In genomic region chr2:202588647-202589581, GRCh38 we compare ENCODE assay signal across 1 cellular context.
TF ChIP-seq lines count a peak whose summit lies in the region.

No MANE protein-coding gene starts in this region.

TF ChIP-seq in HepG2, 621 proteins besides CTCF, POLR2A, EP300 and RAD21 (continued from another document and continues in another):
- TF ChIP-seq ZBTB40 (IDR thresholded peaks at IDR 0.05): no peak
- 0 out of 2 replicates have a peak, but pooled peaks have one; percentile 62 for TF ChIP-seq ZBTB40 (CRISPR knock-in tag; IDR thresholded peaks at IDR 0.05)
- no peak for TF ChIP-seq RFX5 (IDR thresholded peaks at IDR 0.05; ENCODE audit: low read depth, low read length)
- no peak for TF ChIP-seq ELF1 (CRISPR knock-in tag; IDR thresholded peaks at IDR 0.05)
- TF ChIP-seq ZNF547 (CRISPR knock-in tag; IDR thresholded peaks at IDR 0.05): peak; percentile 91
- TF ChIP-seq THYN1 (CRISPR knock-in tag; IDR thresholded peaks at IDR 0.05; ENCODE audit: borderline replicate concordance, low read depth): no peak
- TF ChIP-seq MAFK (conservative IDR thresholded peaks at IDR 0.05 in 1 of 2, IDR thresholded peaks at IDR 0.05 in 1 of 2; ENCODE audit: low read length in 2 of 2): no peak
- no peak for TF ChIP-seq FOXM1 (CRISPR knock-in tag; IDR thresholded peaks at IDR 0.05)
- no peak for TF ChIP-seq NFKBIZ (CRISPR knock-in tag; IDR thresholded peaks at IDR 0.05)
- TF ChIP-seq NCOR1 (IDR thresholded peaks at IDR 0.05; ENCODE audit: borderline replicate concordance, low read length): no peak
- TF ChIP-seq HIVEP1 (CRISPR knock-in tag; IDR thresholded peaks at IDR 0.05): no peak
- peak; percentile 74; the same call in 1 of the 2 replicates for TF ChIP-seq TARDBP (CRISPR knock-in tag; IDR thresholded peaks at IDR 0.05)
- no peak; the same call in 1 of the 2 replicates for TF ChIP-seq NR2F6 (IDR thresholded peaks at IDR 0.05)
- peak; percentile 36; the same call in 1 of the 2 replicates for TF ChIP-seq NR2F6 (CRISPR knock-in tag; IDR thresholded peaks at IDR 0.05)
- no peak for TF ChIP-seq IKZF1 (IDR thresholded peaks at IDR 0.05)
- TF ChIP-seq SUZ12 (IDR thresholded peaks at IDR 0.05; ENCODE audit: low read depth, low read length): no peak
- TF ChIP-seq ZBTB49 (CRISPR knock-in tag; IDR thresholded peaks at IDR 0.05; ENCODE audit: borderline replicate concordance): no peak
- no peak for TF ChIP-seq ZNF34 (CRISPR knock-in tag; IDR thresholded peaks at IDR 0.05; ENCODE audit: borderline replicate concordance)
- no peak for TF ChIP-seq BATF2 (CRISPR knock-in tag; IDR thresholded peaks at IDR 0.05)
- peak; percentile 97 for TF ChIP-seq PITX1 (CRISPR knock-in tag; IDR thresholded peaks at IDR 0.05)
- TF ChIP-seq MXD4 (CRISPR knock-in tag; IDR thresholded peaks at IDR 0.05): no peak
- no peak for TF ChIP-seq ZNF558 (CRISPR knock-in tag; IDR thresholded peaks at IDR 0.05; ENCODE audit: borderline replicate concordance)
- no peak; the same call in 1 of the 2 replicates for TF ChIP-seq KDM3A (CRISPR knock-in tag; IDR thresholded peaks at IDR 0.05; ENCODE audit: low read depth)
- no peak for TF ChIP-seq TBX3 (IDR thresholded peaks at IDR 0.05; ENCODE audit: borderline replicate concordance)
- TF ChIP-seq HOXA9 (CRISPR knock-in tag; IDR thresholded peaks at IDR 0.05; ENCODE audit: borderline replicate concordance): no peak
- TF ChIP-seq ZNF569 (CRISPR knock-in tag; IDR thresholded peaks at IDR 0.05; ENCODE audit: borderline replicate concordance): 0 out of 2 replicates have a peak, but pooled peaks have one; percentile 25
- TF ChIP-seq RERE (CRISPR knock-in tag; IDR thresholded peaks at IDR 0.05; ENCODE audit: low read depth): no peak
- no peak for TF ChIP-seq ZBTB46 (CRISPR knock-in tag; IDR thresholded peaks at IDR 0.05; ENCODE audit: borderline replicate concordance)
- no peak for TF ChIP-seq CHD4 (IDR thresholded peaks at IDR 0.05; ENCODE audit: borderline replicate concordance, low read length)
- no peak for TF ChIP-seq ZNF3 (CRISPR knock-in tag; IDR thresholded peaks at IDR 0.05)
- TF ChIP-seq KLF6 (CRISPR knock-in tag; IDR thresholded peaks at IDR 0.05): no peak
- TF ChIP-seq ZNF30 (CRISPR knock-in tag; IDR thresholded peaks at IDR 0.05): no peak
- no peak for TF ChIP-seq FOXA1 (IDR thresholded peaks at IDR 0.05)
- peak; percentile 90 for TF ChIP-seq FOXA1 (CRISPR knock-in tag; IDR thresholded peaks at IDR 0.05)
- peak; percentile 58; the same call in 1 of the 2 replicates for TF ChIP-seq ZNF792 (CRISPR knock-in tag; IDR thresholded peaks at IDR 0.05)
- TF ChIP-seq MAFF (IDR thresholded peaks at IDR 0.05; ENCODE audit: low read depth, low read length): no peak
- TF ChIP-seq ZNF800 (CRISPR knock-in tag; IDR thresholded peaks at IDR 0.05): no peak
- TF ChIP-seq ATF3 (CRISPR knock-in tag; IDR thresholded peaks at IDR 0.05): no peak
- no peak; the same call in 1 of the 2 replicates for TF ChIP-seq ISL2 (CRISPR knock-in tag; IDR thresholded peaks at IDR 0.05)
- no peak for TF ChIP-seq SETDB1 (CRISPR knock-in tag; IDR thresholded peaks at IDR 0.05; ENCODE audit: borderline replicate concordance)
- no peak for TF ChIP-seq ZNF670 (CRISPR knock-in tag; IDR thresholded peaks at IDR 0.05; ENCODE audit: borderline replicate concordance)
- no peak for TF ChIP-seq NONO (IDR thresholded peaks at IDR 0.05)
- peak; percentile 67; the same call in 1 of the 2 replicates for TF ChIP-seq NONO (CRISPR knock-in tag; conservative IDR thresholded peaks at IDR 0.05)
- TF ChIP-seq MTA1 (CRISPR knock-in tag; IDR thresholded peaks at IDR 0.05; ENCODE audit: borderline replicate concordance): peak; percentile 57; the same call in 1 of the 2 replicates
- TF ChIP-seq RNF2 (conservative IDR thresholded peaks at IDR 0.05; ENCODE audit: low read depth): no peak
- TF ChIP-seq JDP2 (CRISPR knock-in tag; IDR thresholded peaks at IDR 0.05; ENCODE audit: borderline replicate concordance): no peak
